13 cellular contexts compared by ENCODE assay signal in genomic region chr9:36878986-36879982, GRCh38.
DNase-seq lines count a peak whose midpoint lies in the region; ATAC-seq, FAIRE-seq and TF ChIP-seq lines count a peak whose summit lies in the region.
"Had no signal": no experiment of that assay in that cellular context is flagged by ENCODE, and none has a peak within 500 bp of the region (broad histone marks: within the 10 kb centered on the region; RNA-seq: fewer than 3 reads in every experiment).

No MANE protein-coding gene starts in this region.

- peaks cover 68 to 76% (median 73%) of the 10 kb centered on the region in 3 donors for H3K4me1 Mint-ChIP-seq in naive B cell

- no peak overlapping the region for H3K4me3 ChIP-seq in small intestine (ENCODE audit: low read depth in 1 of 2, low read length in 2 of 2)
- H3K4me3 ChIP-seq in body of pancreas: no peak overlapping the region
- H3K4me3 ChIP-seq: A549, coronary artery had no signal

- no peak for TF ChIP-seq CTCF in body of pancreas (IDR thresholded peaks at IDR 0.05)

- H3K9me3 Mint-ChIP-seq in naive B cell: peaks cover 0 to 2% (median 0%) of the 10 kb centered on the region in 7 donors

- H3K4me3 Mint-ChIP-seq in naive B cell: peak overlapping the region in 6 of 8 donors; percentile 5 to 78 (median 38)

- no peak for FAIRE-seq in small intestine (lab: Jason Lieb, UNC)
- FAIRE-seq: A549 had no signal

- peaks cover 17 to 50% of the 10 kb centered on the region in 2 donors for H3K36me3 Mint-ChIP-seq in naive B cell

- H3K36me3 ChIP-seq in small intestine (ENCODE audit: control insufficient read depth in 2 of 2, insufficient read depth in 2 of 2, low read length in 2 of 2) (no peaks in the 10 kb centered on the region), body of pancreas (replicated peaks in 1 of 2; ENCODE audit: insufficient read depth in 1 of 2, low read depth in 2 of 2) (no peaks in the 10 kb centered on the region)

- WGBS in small intestine, 3 donors: 64 to 68% (median 68%) methylated on average over 18 of the region's 18 CpGs
- 75 to 79% methylated on average over 14 to 18 of the region's 18 CpGs for WGBS in body of pancreas, 2 donors

- peak overlapping the region; percentile 82 to 97 (median 90) for H3K27ac Mint-ChIP-seq in naive B cell

- H3K27me3 ChIP-seq in small intestine (ENCODE audit: control insufficient read depth in 2 of 2, insufficient read depth in 2 of 2, low read length in 2 of 2) (no peaks in the 10 kb centered on the region), body of pancreas (no peaks in the 10 kb centered on the region)

- peak; percentile 44 to 71 for ATAC-seq in activated CD4-positive, CD25-positive, alpha-beta regulatory T cell treated with anti-CD3 and anti-CD28 coated beads, Interleukin-2, amount 50 U/mL, for 24 hours
- ATAC-seq in GM21360 (IDR thresholded peaks at IDR 0.05; ENCODE audit: unreplicated experiment): peak; percentile 57
- peak; percentile 61 for ATAC-seq in HG03175 (IDR thresholded peaks at IDR 0.05; ENCODE audit: unreplicated experiment)
- ATAC-seq in naive B cell (ENCODE audit: low read depth in 2 of 2): no peak
- no peak for ATAC-seq in body of pancreas
- ATAC-seq: A549 had no signal

- intact Hi-C loops in body of pancreas (cut with DNase I): loop anchor here (10.0 kb wide), 1 partner anchor 116 kb away; no protein-coding TSS in a partner anchor

- H3K27ac ChIP-seq in small intestine (ENCODE audit: low read depth in 1 of 2, low read length in 1 of 2): no peak overlapping the region
- H3K27ac ChIP-seq in body of pancreas: no peak overlapping the region
- H3K27ac ChIP-seq: A549, coronary artery, HL-60 had no signal

- H3K9me3 ChIP-seq in small intestine (ENCODE audit: control insufficient read depth, low read depth): no peaks in the 10 kb centered on the region
- no peaks in the 10 kb centered on the region for H3K9me3 ChIP-seq in body of pancreas
- H3K9me3 ChIP-seq: A549 had no signal

- no peaks in the 10 kb centered on the region for H3K4me1 ChIP-seq in small intestine (ENCODE audit: control insufficient read depth in 2 of 2, insufficient read depth in 1 of 2, low read depth in 1 of 2, low read length in 1 of 2)
- no peaks in the 10 kb centered on the region for H3K4me1 ChIP-seq in body of pancreas
- H3K4me1 ChIP-seq: A549 had no signal

- no peak for DNase-seq in activated CD4-positive, CD25-positive, alpha-beta regulatory T cell (lab: John Stamatoyannopoulos, UW)
- no peak for DNase-seq in naive B cell
- no peak for DNase-seq in NCI-H226
- DNase-seq in small intestine: no peak
- no peak for DNase-seq in body of pancreas
- DNase-seq: NCI-H1694 treated with DMSO at 0.1 percent for 48 hours, SHP77 had no signal

- TF ChIP-seq POLR2A in body of pancreas (IDR thresholded peaks at IDR 0.05): no peak

- H3K27me3 Mint-ChIP-seq in naive B cell: no peaks in the 10 kb centered on the region

Comparison
In these comparisons a context has a peak if more than half of its experiments do, and no peak if none do; other contexts are left out.
1. ATAC-seq: peak in activated CD4-positive, CD25-positive, alpha-beta regulatory T cell treated with anti-CD3 and anti-CD28 coated beads, Interleukin-2, amount 50 U/mL, for 24 hours (2 of 2), GM21360 (single experiment) and HG03175 (single experiment); none in naive B cell (0 of 2) and body of pancreas (single experiment).